In the genomic region with DNA sequence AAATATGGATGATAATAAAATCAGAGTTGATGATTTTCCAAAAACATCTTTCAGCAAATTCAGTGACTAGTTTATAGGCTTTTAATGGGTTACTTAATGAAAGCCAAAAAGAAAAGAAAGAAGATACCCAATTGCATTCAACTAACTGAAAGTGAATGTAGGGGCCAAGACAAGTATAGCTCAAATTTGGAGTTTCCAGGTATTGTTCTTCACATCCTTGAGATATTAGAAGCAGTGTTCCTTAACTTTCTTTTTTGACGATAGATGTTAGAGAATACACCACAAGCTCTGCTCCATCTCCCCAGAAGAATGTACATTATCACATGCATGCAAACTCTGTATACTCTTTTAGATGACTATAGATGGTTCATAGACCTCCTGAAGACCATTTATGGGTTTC, we compare ENCODE assay signal across 38 cellular contexts.
"Had no signal": no experiment of that assay in that cellular context is flagged by ENCODE, and none has a peak within 500 bp of the region (broad histone marks: within the 10 kb centered on the region; RNA-seq: fewer than 3 reads in every experiment).

No MANE protein-coding gene starts in this region.

- H3K9me3 Mint-ChIP-seq: activated B cell treated with CpG ODN at 0.5 μM for 24 hours; activated CD4-positive, alpha-beta memory T cell treated with anti-CD3 and anti-CD28 coated beads for 36 hours; activated naive CD4-positive, alpha-beta T cell treated with anti-CD3 and anti-CD28 coated beads, Interleukin-2, amount 10 ng/mL, durations not matched to agents 7 days and 5 days; activated naive CD4-positive, alpha-beta T cell treated with anti-CD3 and anti-CD28 coated beads, Interleukin-2, amount 50 U/mL, for 24 hours; activated naive CD8-positive, alpha-beta T cell treated with anti-CD3 and anti-CD28 coated beads, Interleukin-2, amount 10 ng/mL, durations not matched to agents 7 days and 5 days; activated T-cell treated with anti-CD3 and anti-CD28 coated beads, Interleukin-2, amount 50 U/mL, for 4 hours; activated T-cell treated with anti-CD3 and anti-CD28 coated beads, Interleukin-2, amount 50 U/mL, for 72 hours; activated T-helper 2 cell treated with anti-CD3 and anti-CD28 coated beads, Interferon-gamma antibody, Interleukin-2, Interleukin-4, amounts not matched to agents 10 μg/mL and 5 μg/mL and 100 μg/mL, durations not matched to agents 14 hours and 24 hours and 36 hours; central memory CD8-positive, alpha-beta T cell; T-helper 1 cell treated with Interleukin-12 subunit alpha and Interleukin-12 subunit beta and Interleukin-4 antibody, amounts not matched to agents 30 μg/mL and 1 μg/mL, for 36 hours; T-helper 2 cell treated with Interferon-gamma antibody and Interleukin-4, amounts not matched to agents 5 μg/mL and 100 μg/mL, for 36 hours had no signal

- H3K27ac Mint-ChIP-seq: activated B cell treated with CpG ODN at 0.5 μM for 24 hours; activated CD4-positive, alpha-beta memory T cell treated with anti-CD3 and anti-CD28 coated beads for 36 hours; activated CD8-positive, alpha-beta T cell treated with anti-CD3 and anti-CD28 coated beads for 36 hours; activated naive CD4-positive, alpha-beta T cell treated with anti-CD3 and anti-CD28 coated beads, Interleukin-2, amount 10 ng/mL, durations not matched to agents 7 days and 5 days; activated naive CD4-positive, alpha-beta T cell treated with anti-CD3 and anti-CD28 coated beads, Interleukin-2, amount 50 U/mL, for 24 hours; activated naive CD8-positive, alpha-beta T cell; activated naive CD8-positive, alpha-beta T cell treated with anti-CD3 and anti-CD28 coated beads, Interleukin-2, amount 10 ng/mL, durations not matched to agents 7 days and 5 days; activated naive CD8-positive, alpha-beta T cell treated with anti-CD3 and anti-CD28 coated beads, Interleukin-2, amount 50 U/mL, for 24 hours; activated T-cell treated with anti-CD3 and anti-CD28 coated beads, Interleukin-2, amount 50 U/mL, for 72 hours; activated T-helper 2 cell treated with anti-CD3 and anti-CD28 coated beads, Interferon-gamma antibody, Interleukin-2, Interleukin-4, amounts not matched to agents 10 μg/mL and 5 μg/mL and 100 μg/mL, durations not matched to agents 14 hours and 24 hours and 36 hours; brain; T-helper 1 cell treated with Interleukin-12 subunit alpha and Interleukin-12 subunit beta and Interleukin-4 antibody, amounts not matched to agents 30 μg/mL and 1 μg/mL, for 36 hours; T-helper 2 cell treated with Interferon-gamma antibody and Interleukin-4, amounts not matched to agents 5 μg/mL and 100 μg/mL, for 36 hours had no signal

- FAIRE-seq: bronchial epithelial cell, TTC549 had no signal

- H3K27ac ChIP-seq: ascending aorta, cardiac muscle cell, VCaP had no signal

- DNase-seq: activated B cell treated with CpG ODN at 0.5 μM for 24 hours; activated CD4-positive, alpha-beta memory T cell treated with anti-CD3 and anti-CD28 coated beads for 36 hours; activated CD4-positive, alpha-beta T cell treated with anti-CD3 and anti-CD28 coated beads for 48 hours; activated CD4-positive, alpha-beta T cell treated with anti-CD3 and anti-CD28 coated beads, Interleukin-2, amount 50 U/mL, for 1 hour; activated CD4-positive, alpha-beta T cell treated with anti-CD3 and anti-CD28 coated beads, Interleukin-2, amount 50 U/mL, for 4 hours; activated CD4-positive, CD25-positive, alpha-beta regulatory T cell treated with anti-CD3 and anti-CD28 coated beads, Interleukin-2, amount 50 U/mL, for 72 hours; activated CD8-positive, alpha-beta memory T cell treated with anti-CD3 and anti-CD28 coated beads, Interleukin-2, amount 50 U/mL, for 4 hours; activated CD8-positive, alpha-beta T cell treated with anti-CD3 and anti-CD28 coated beads for 36 hours; activated effector memory CD4-positive, alpha-beta T cell treated with Interleukin-2 at 50 U/mL for 16 hours; activated gamma-delta T cell; activated naive CD4-positive, alpha-beta T cell treated with anti-CD3 and anti-CD28 coated beads, Interleukin-2, amount 10 ng/mL, durations not matched to agents 7 days and 5 days; activated naive CD4-positive, alpha-beta T cell treated with Interleukin-2 at 50 U/mL for 16 hours; activated naive CD8-positive, alpha-beta T cell treated with anti-CD3 and anti-CD28 coated beads, Interleukin-2, amount 10 ng/mL, durations not matched to agents 7 days and 5 days; activated naive CD8-positive, alpha-beta T cell treated with anti-CD3 and anti-CD28 coated beads, Interleukin-2, amount 50 U/mL, for 24 hours; activated T-cell treated with anti-CD3 and anti-CD28 coated beads for 4 hours; activated T-cell treated with anti-CD3 and anti-CD28 coated beads, Interleukin-2, amount 50 U/mL, for 1 hour; activated T-cell treated with anti-CD3 and anti-CD28 coated beads, Interleukin-2, amount 50 U/mL, for 4 hours; activated T-cell treated with anti-CD3 and anti-CD28 coated beads, Interleukin-2, amount 50 U/mL, for 72 hours; amygdala; anterior cingulate cortex; caudate nucleus; cerebellar nuclear complex; SW 1271; T-helper 1 cell; T-helper 2 cell; T-helper 9 cell had no signal

- H3K4me3 Mint-ChIP-seq: activated B cell treated with CpG ODN at 0.5 μM for 24 hours; activated CD4-positive, alpha-beta memory T cell treated with anti-CD3 and anti-CD28 coated beads for 36 hours; activated CD8-positive, alpha-beta T cell treated with anti-CD3 and anti-CD28 coated beads for 36 hours; activated naive CD4-positive, alpha-beta T cell treated with anti-CD3 and anti-CD28 coated beads, Interleukin-2, amount 10 ng/mL, durations not matched to agents 7 days and 5 days; activated naive CD4-positive, alpha-beta T cell treated with anti-CD3 and anti-CD28 coated beads, Interleukin-2, amount 50 U/mL, for 24 hours; activated naive CD8-positive, alpha-beta T cell; activated naive CD8-positive, alpha-beta T cell treated with anti-CD3 and anti-CD28 coated beads, Interleukin-2, amount 10 ng/mL, durations not matched to agents 7 days and 5 days; activated naive CD8-positive, alpha-beta T cell treated with anti-CD3 and anti-CD28 coated beads, Interleukin-2, amount 50 U/mL, for 24 hours; activated T-cell treated with anti-CD3 and anti-CD28 coated beads, Interleukin-2, amount 50 U/mL, for 4 hours; activated T-cell treated with anti-CD3 and anti-CD28 coated beads, Interleukin-2, amount 50 U/mL, for 72 hours; brain; central memory CD8-positive, alpha-beta T cell; T-helper 1 cell treated with Interleukin-12 subunit alpha and Interleukin-12 subunit beta and Interleukin-4 antibody, amounts not matched to agents 30 μg/mL and 1 μg/mL, for 36 hours; T-helper 2 cell treated with Interferon-gamma antibody and Interleukin-4, amounts not matched to agents 5 μg/mL and 100 μg/mL, for 36 hours had no signal

- H3K27me3 Mint-ChIP-seq: activated B cell treated with CpG ODN at 0.5 μM for 24 hours; activated CD4-positive, alpha-beta memory T cell treated with anti-CD3 and anti-CD28 coated beads for 36 hours; activated CD8-positive, alpha-beta T cell treated with anti-CD3 and anti-CD28 coated beads for 36 hours; activated naive CD4-positive, alpha-beta T cell treated with anti-CD3 and anti-CD28 coated beads, Interleukin-2, amount 10 ng/mL, durations not matched to agents 7 days and 5 days; activated naive CD4-positive, alpha-beta T cell treated with anti-CD3 and anti-CD28 coated beads, Interleukin-2, amount 50 U/mL, for 24 hours; activated naive CD8-positive, alpha-beta T cell; activated naive CD8-positive, alpha-beta T cell treated with anti-CD3 and anti-CD28 coated beads, Interleukin-2, amount 10 ng/mL, durations not matched to agents 7 days and 5 days; activated naive CD8-positive, alpha-beta T cell treated with anti-CD3 and anti-CD28 coated beads, Interleukin-2, amount 50 U/mL, for 24 hours; brain; central memory CD8-positive, alpha-beta T cell had no signal

- H3K27me3 ChIP-seq: ascending aorta, cardiac muscle cell had no signal

- ATAC-seq: activated CD8-positive, alpha-beta T cell treated with anti-CD3 and anti-CD28 coated beads for 36 hours; activated naive CD8-positive, alpha-beta T cell treated with anti-CD3 and anti-CD28 coated beads, Interleukin-2, amount 50 U/mL, for 24 hours; activated T-cell treated with anti-CD3 and anti-CD28 coated beads, Interleukin-2, amount 50 U/mL, for 4 hours; activated T-cell treated with anti-CD3 and anti-CD28 coated beads, Interleukin-2, amount 50 U/mL, for 72 hours had no signal

- H3K4me3 ChIP-seq: ascending aorta, cardiac muscle cell had no signal

- H3K9me3 ChIP-seq: ascending aorta had no signal

- H3K36me3 ChIP-seq: ascending aorta, cardiac muscle cell had no signal
